12 cellular contexts compared by ENCODE assay signal in genomic region chr12:103933237-103933636, GRCh38. TPM values are rescaled to one million over a fixed set of nuclear protein-coding genes. Genes with fewer than 3 reads are reported as not detected.
DNase-seq lines count a peak whose midpoint lies in the region; ATAC-seq and TF ChIP-seq lines count a peak whose summit lies in the region.
"Had no signal": no experiment of that assay in that cellular context is flagged by ENCODE, and none has a peak within 500 bp of the region (broad histone marks: within the 10 kb centered on the region; RNA-seq: fewer than 3 reads in every experiment).

No MANE protein-coding gene starts in this region.

- TF ChIP-seq POLR2A in NB4 (IDR thresholded peaks at IDR 0.05; ENCODE audit: extremely low read depth, insufficient read length), result no peak

- H3K36me3 ChIP-seq in SK-N-SH (replicated peaks in 1 of 2; ENCODE audit: control insufficient read depth in 1 of 2, insufficient read depth in 2 of 2, low read length in 1 of 2) (peaks cover 64 to 66% of the 10 kb centered on the region in 2 experiments), endodermal cell (ENCODE audit: control insufficient read depth, insufficient read depth, low read length) (peaks cover 71% of the 10 kb centered on the region), skeletal muscle satellite cell (ENCODE audit: insufficient read depth, low read length) (peaks cover 61% of the 10 kb centered on the region)

- peaks cover 23% of the 10 kb centered on the region for H4K20me1 ChIP-seq in SK-N-SH (ENCODE audit: insufficient read depth)

- no peaks in the 10 kb centered on the region for H3K27me3 Mint-ChIP-seq in endodermal cell (ENCODE audit: insufficient read depth)

- H3F3A ChIP-seq in SK-N-SH (replicated peaks; ENCODE audit: insufficient read depth), result peaks cover 11% of the 10 kb centered on the region

- H3K4me3 Mint-ChIP-seq in endodermal cell, result peak overlapping the region; percentile 82

- CTCF ChIA-PET in SK-N-SH (lab: Yijun Ruan, JAX), result no interaction called here

- H3K4me2 ChIP-seq in SK-N-SH (peak overlapping the region; percentile 94; the same call in 1 of the 2 replicates), skeletal muscle satellite cell (ENCODE audit: low read length) (peak overlapping the region; percentile 81)

- H3K9me3 ChIP-seq in SK-N-SH, result no peaks in the 10 kb centered on the region
- no peaks in the 10 kb centered on the region for H3K9me3 ChIP-seq in endodermal cell (ENCODE audit: control insufficient read depth, low read length)
- no peaks in the 10 kb centered on the region for H3K9me3 ChIP-seq in skeletal muscle satellite cell (replicated peaks; ENCODE audit: low read length)

- no peaks in the 10 kb centered on the region for H3K9me2 ChIP-seq in SK-N-SH

- TF ChIP-seq CTCF in SK-N-SH (IDR thresholded peaks at IDR 0.05) (no peak), NB4 (IDR thresholded peaks at IDR 0.05; ENCODE audit: low read depth, low read length) (no peak), endodermal cell (conservative IDR thresholded peaks at IDR 0.05) (no peak)

- H3K4me3 ChIP-seq in SK-N-SH (ENCODE audit: low read depth in 2 of 2, low read length in 1 of 2), result peak overlapping the region in 1 of 2 experiments; percentile 95; a peak in 2 of 4 replicates
- peak overlapping the region; percentile 90 for H3K4me3 ChIP-seq in NB4 (ENCODE audit: low read depth, low read length)
- peak overlapping the region; percentile 98 for H3K4me3 ChIP-seq in endodermal cell (ENCODE audit: low read length)
- peak overlapping the region; percentile 94 for H3K4me3 ChIP-seq in skeletal muscle satellite cell (ENCODE audit: low read length)

- peaks cover 21 to 22% of the 10 kb centered on the region in 2 experiments for H3K4me1 ChIP-seq in SK-N-SH (ENCODE audit: control insufficient read depth in 1 of 2, insufficient read depth in 2 of 2, low read depth in 1 of 2, low read length in 1 of 2)
- H3K4me1 ChIP-seq in endodermal cell (ENCODE audit: control insufficient read depth, insufficient read depth, low read length), result peaks cover 5% of the 10 kb centered on the region
- H3K4me1 ChIP-seq in skeletal muscle satellite cell (ENCODE audit: control insufficient read depth, insufficient read depth, low read length), result peaks cover 24% of the 10 kb centered on the region

- peaks cover 76% of the 10 kb centered on the region for H3K79me2 ChIP-seq in SK-N-SH (ENCODE audit: insufficient read depth)

- no peak for TF ChIP-seq RAD21 in SK-N-SH (IDR thresholded peaks at IDR 0.05; ENCODE audit: low read length)

- peaks cover 65% of the 10 kb centered on the region for H3K36me3 Mint-ChIP-seq in endodermal cell (ENCODE audit: low read depth)

- TF ChIP-seq EP300 in SK-N-SH (IDR thresholded peaks at IDR 0.05; ENCODE audit: borderline replicate concordance in 1 of 2, low read depth in 1 of 2, low read length in 1 of 2), result no peak

- 67% methylated on average over 2 of the region's 2 CpGs for WGBS in SK-N-SH (ENCODE audit: low lambda C conversion rate)
- 63 to 89% methylated on average over 2 of the region's 2 CpGs for WGBS in endodermal cell (ENCODE audit: insufficient coverage in 1 of 2, insufficient read length in 1 of 2), 2 experiments

- H3K27ac Mint-ChIP-seq in endodermal cell, result no peak overlapping the region

- no peak overlapping the region for H2AFZ ChIP-seq in SK-N-SH (ENCODE audit: low read depth)

- H3K9me3 Mint-ChIP-seq in endodermal cell, result no peaks in the 10 kb centered on the region

- H3K4me1 Mint-ChIP-seq in endodermal cell, result peaks cover 43% of the 10 kb centered on the region

- H3K9ac ChIP-seq in SK-N-SH (no peak overlapping the region), endodermal cell (ENCODE audit: extremely low read depth, low read length, poor library complexity, severe bottlenecking) (peak overlapping the region; percentile 98), skeletal muscle satellite cell (ENCODE audit: low read depth, low read length) (peak overlapping the region; percentile 4)

- POLR2A ChIA-PET in SK-N-SH (lab: Yijun Ruan, JAX), result interaction anchor here (1.0 to 1.1 kb wide), 2 partner anchors 21 to 32 kb away, joined by 3 to 4 read pairs; partner anchors contain the start of gene TDG

- H3K27ac ChIP-seq in SK-N-SH (ENCODE audit: low read depth in 2 of 2, low read length in 1 of 2) (no peak overlapping the region), endodermal cell (ENCODE audit: low read depth, low read length) (no peak overlapping the region)

- no peaks in the 10 kb centered on the region for H3K27me3 ChIP-seq in SK-N-SH (ENCODE audit: insufficient read depth)
- H3K27me3 ChIP-seq in endodermal cell (ENCODE audit: control insufficient read depth, insufficient read depth, low read length, poor library complexity, severe bottlenecking), result no peaks in the 10 kb centered on the region
- no peaks in the 10 kb centered on the region for H3K27me3 ChIP-seq in skeletal muscle satellite cell (ENCODE audit: control insufficient read depth, insufficient read depth, low read length)

- ATAC-seq in SK-N-SH treated with all-trans-retinoic acid at 6 μM for 48 hours, result no peak

- no peak for DNase-seq in SK-N-SH
- no peak for DNase-seq in NB4 (ENCODE audit: low read depth)
- peak; percentile 69 for DNase-seq in endodermal cell
- DNase-seq in NCI-H128 (lab: John Stamatoyannopoulos, UW; ENCODE audit: unreplicated experiment), result no peak
- no peak for DNase-seq in activated CD4-positive, alpha-beta T cell treated with anti-CD3 and anti-CD28 coated beads for 48 hours
- no peak for DNase-seq in SW480 (ENCODE audit: low spot score)
- DNase-seq: activated CD8-positive, alpha-beta memory T cell treated with anti-CD3 and anti-CD28 coated beads, Interleukin-2, amount 50 U/mL, for 4 hours; NCI-H2029 treated with DMSO at 0.1 percent for 48 hours; retina; SW 1271 had no signal

TF ChIP-seq in SK-N-SH, 30 proteins besides CTCF, POLR2A, EP300 and RAD21:
- TF ChIP-seq, protein P1, sequence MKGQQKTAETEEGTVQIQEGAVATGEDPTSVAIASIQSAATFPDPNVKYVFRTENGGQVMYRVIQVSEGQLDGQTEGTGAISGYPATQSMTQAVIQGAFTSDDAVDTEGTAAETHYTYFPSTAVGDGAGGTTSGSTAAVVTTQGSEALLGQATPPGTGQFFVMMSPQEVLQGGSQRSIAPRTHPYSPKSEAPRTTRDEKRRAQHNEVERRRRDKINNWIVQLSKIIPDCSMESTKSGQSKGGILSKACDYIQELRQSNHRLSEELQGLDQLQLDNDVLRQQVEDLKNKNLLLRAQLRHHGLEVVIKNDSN (IDR thresholded peaks at IDR 0.05; ENCODE audit: borderline replicate concordance, low read depth), result peak; percentile 73
- TF ChIP-seq POLR2AphosphoS5 (IDR thresholded peaks at IDR 0.05; ENCODE audit: low read depth, low read length), result no peak
TF ChIP-seq in SK-N-SH: peak in this region for 1.

TF ChIP-seq in SK-N-SH treated with all-trans-retinoic acid at 6 μM for 48 hours, 23 proteins besides CTCF, POLR2A, EP300 and RAD21 (continues in another document):
- TF ChIP-seq ZFP30 (CRISPR knock-in tag; IDR thresholded peaks at IDR 0.05), result no peak
- no peak for TF ChIP-seq CREB5 (CRISPR knock-in tag; IDR thresholded peaks at IDR 0.05; ENCODE audit: low read depth)
- TF ChIP-seq ZNF565 (CRISPR knock-in tag; conservative IDR thresholded peaks at IDR 0.05; ENCODE audit: low read depth), result no peak
- TF ChIP-seq, protein P2, sequence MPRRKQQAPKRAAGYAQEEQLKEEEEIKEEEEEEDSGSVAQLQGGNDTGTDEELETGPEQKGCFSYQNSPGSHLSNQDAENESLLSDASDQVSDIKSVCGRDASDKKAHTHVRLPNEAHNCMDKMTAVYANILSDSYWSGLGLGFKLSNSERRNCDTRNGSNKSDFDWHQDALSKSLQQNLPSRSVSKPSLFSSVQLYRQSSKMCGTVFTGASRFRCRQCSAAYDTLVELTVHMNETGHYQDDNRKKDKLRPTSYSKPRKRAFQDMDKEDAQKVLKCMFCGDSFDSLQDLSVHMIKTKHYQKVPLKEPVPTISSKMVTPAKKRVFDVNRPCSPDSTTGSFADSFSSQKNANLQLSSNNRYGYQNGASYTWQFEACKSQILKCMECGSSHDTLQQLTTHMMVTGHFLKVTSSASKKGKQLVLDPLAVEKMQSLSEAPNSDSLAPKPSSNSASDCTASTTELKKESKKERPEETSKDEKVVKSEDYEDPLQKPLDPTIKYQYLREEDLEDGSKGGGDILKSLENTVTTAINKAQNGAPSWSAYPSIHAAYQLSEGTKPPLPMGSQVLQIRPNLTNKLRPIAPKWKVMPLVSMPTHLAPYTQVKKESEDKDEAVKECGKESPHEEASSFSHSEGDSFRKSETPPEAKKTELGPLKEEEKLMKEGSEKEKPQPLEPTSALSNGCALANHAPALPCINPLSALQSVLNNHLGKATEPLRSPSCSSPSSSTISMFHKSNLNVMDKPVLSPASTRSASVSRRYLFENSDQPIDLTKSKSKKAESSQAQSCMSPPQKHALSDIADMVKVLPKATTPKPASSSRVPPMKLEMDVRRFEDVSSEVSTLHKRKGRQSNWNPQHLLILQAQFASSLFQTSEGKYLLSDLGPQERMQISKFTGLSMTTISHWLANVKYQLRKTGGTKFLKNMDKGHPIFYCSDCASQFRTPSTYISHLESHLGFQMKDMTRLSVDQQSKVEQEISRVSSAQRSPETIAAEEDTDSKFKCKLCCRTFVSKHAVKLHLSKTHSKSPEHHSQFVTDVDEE (CRISPR knock-in tag; IDR thresholded peaks at IDR 0.05), result no peak
- no peak for TF ChIP-seq ZNF70 (CRISPR knock-in tag; IDR thresholded peaks at IDR 0.05)

RNA-seq across cellular contexts. Expression of gene HSP90B1, which starts 3.0 kb away (rescaled TPM):
- 420 and 482 TPM in 2 replicates for polyA plus RNA-seq in SK-N-SH (2012; rRNA removed)
- 567 and 850 TPM in 2 replicates for polyA plus RNA-seq in SK-N-SH (2012; cell fraction: cytosol; rRNA removed)
- 246 and 538 TPM in 2 replicates for polyA plus RNA-seq in SK-N-SH (2012; cell fraction: nucleus; rRNA removed)
- 1,000 to 10,000 TPM; 1,047 to 1,509 TPM for total RNA-seq in endodermal cell
- 642 TPM for polyA plus RNA-seq in endodermal cell (2013, experiment 1 of 2)
- polyA plus RNA-seq in endodermal cell (2013, experiment 2 of 2), result 723 TPM
- 509 and 517 TPM in 2 replicates for total RNA-seq in skeletal muscle satellite cell (2012; rRNA removed)

RNA-seq across cellular contexts. Expression of gene TDG, which starts 32.4 kb away (rescaled TPM):
- 11.3 and 17.9 TPM in 2 replicates for polyA plus RNA-seq in SK-N-SH (2012; rRNA removed)
- polyA plus RNA-seq in SK-N-SH (2012; cell fraction: cytosol; rRNA removed), result 16.7 and 18.8 TPM in 2 replicates
- polyA plus RNA-seq in SK-N-SH (2012; cell fraction: nucleus; rRNA removed), result 9.1 and 20.7 TPM in 2 replicates
- 10 to 100 TPM; 53.4 to 58.1 TPM for total RNA-seq in endodermal cell
- polyA plus RNA-seq in endodermal cell (2013, experiment 1 of 2), result 58.7 TPM
- polyA plus RNA-seq in endodermal cell (2013, experiment 2 of 2), result 58.3 TPM
- 15.5 and 17.5 TPM in 2 replicates for total RNA-seq in skeletal muscle satellite cell (2012; rRNA removed)
